In genomic region chr12:11895421-11896064, GRCh38 we compare ENCODE assay signal across 22 cellular contexts.
DNase-seq lines count a peak whose midpoint lies in the region; ATAC-seq and TF ChIP-seq lines count a peak whose summit lies in the region.
"Had no signal": no experiment of that assay in that cellular context is flagged by ENCODE, and none has a peak within 500 bp of the region (broad histone marks: within the 10 kb centered on the region; RNA-seq: fewer than 3 reads in every experiment).

No MANE protein-coding gene starts in this region.

- H3K4me3 ChIP-seq in DOHH2 (ENCODE audit: low read length) (peak overlapping the region; percentile 18), neutrophil (ENCODE audit: low read depth in 1 of 2, low read length in 1 of 2) (no peak overlapping the region)
- H3K4me3 ChIP-seq: adrenal gland, esophagus squamous epithelium, lung, PC-9, prostate gland, tibial nerve had no signal

- H3K9me2 ChIP-seq in DOHH2 (replicated peaks; ENCODE audit: control insufficient read depth, low read length): no peaks in the 10 kb centered on the region

- TF ChIP-seq CTCF in DOHH2 (IDR thresholded peaks at IDR 0.05; ENCODE audit: low read depth, low read length, poor library complexity, severe bottlenecking): no peak
- TF ChIP-seq CTCF in activated B cell treated with CpG ODN at 0.5 μM for 24 hours (IDR thresholded peaks at IDR 0.05): no peak
- no peak for TF ChIP-seq CTCF in neutrophil (IDR thresholded peaks at IDR 0.05)

- no peaks in the 10 kb centered on the region for H3F3A ChIP-seq in DOHH2 (ENCODE audit: control insufficient read depth, insufficient read depth)

- POLR2A ChIA-PET in activated B cell treated with CpG ODN at 0.5 μM for 24 hours (lab: Charles Lee): interaction anchor here (0.8 kb wide), 1 partner anchor 59 kb away, joined by 3 read pairs; no protein-coding TSS in a partner anchor

- ATAC-seq in activated B cell treated with CpG ODN at 0.5 μM for 24 hours (ENCODE audit: low read depth): no peak
- ATAC-seq: naive thymus-derived CD4-positive, alpha-beta T cell had no signal

- no peaks in the 10 kb centered on the region for H3K9me3 Mint-ChIP-seq in activated B cell treated with CpG ODN at 0.5 μM for 24 hours
- H3K9me3 Mint-ChIP-seq: H9; naive thymus-derived CD4-positive, alpha-beta T cell had no signal

- no peak overlapping the region for H3K4me3 Mint-ChIP-seq in activated B cell treated with CpG ODN at 0.5 μM for 24 hours
- H3K4me3 Mint-ChIP-seq: B cell, H9 had no signal

- peak overlapping the region; percentile 12 for H3K27ac Mint-ChIP-seq in activated B cell treated with CpG ODN at 0.5 μM for 24 hours
- H3K27ac Mint-ChIP-seq: B cell had no signal

- H3K27me3 ChIP-seq in DOHH2 (ENCODE audit: control insufficient read depth, low read length) (no peaks in the 10 kb centered on the region), neutrophil (no peaks in the 10 kb centered on the region)
- H3K27me3 ChIP-seq: adrenal gland, esophagus squamous epithelium, tibial nerve had no signal

- H3K4me1 ChIP-seq in DOHH2 (ENCODE audit: control insufficient read depth, low read length) (peaks cover 57% of the 10 kb centered on the region), neutrophil (ENCODE audit: control insufficient read depth in 1 of 2, insufficient read depth in 1 of 2, low read depth in 1 of 2, low read length in 1 of 2) (peaks cover 5 to 16% of the 10 kb centered on the region in 2 experiments)
- H3K4me1 ChIP-seq: prostate gland had no signal

- peaks cover 34% of the 10 kb centered on the region for H3K4me1 Mint-ChIP-seq in activated B cell treated with CpG ODN at 0.5 μM for 24 hours

- no peak for DNase-seq in activated B cell treated with CpG ODN at 0.5 μM for 24 hours
- no peak for DNase-seq in NCI-H748 treated with DMSO at 0.1 percent for 48 hours (lab: John Stamatoyannopoulos, UW)
- no peak for DNase-seq in NCI-H187 (lab: John Stamatoyannopoulos, UW)
- no peak for DNase-seq in activated CD8-positive, alpha-beta memory T cell treated with anti-CD3 and anti-CD28 coated beads, Interleukin-2, amount 50 U/mL, for 48 hours
- DNase-seq: activated T-cell treated with anti-CD3 and anti-CD28 coated beads, Interleukin-2, amount 50 U/mL, for 48 hours; adrenal gland; caudate nucleus; DMS 273 treated with DMSO at 0.1 percent for 48 hours; esophagus squamous epithelium; glutamatergic neuron; H9; KG1; naive thymus-derived CD4-positive, alpha-beta T cell; NCI-H446; PC-9 had no signal

- peaks cover 11% of the 10 kb centered on the region for H3K36me3 ChIP-seq in DOHH2 (ENCODE audit: control insufficient read depth, low read length)
- peaks cover 26% of the 10 kb centered on the region; the same call in 1 of the 2 replicates for H3K36me3 ChIP-seq in KOPT-K1 (ENCODE audit: insufficient read depth, low read length)
- peaks cover 40% of the 10 kb centered on the region for H3K36me3 ChIP-seq in neutrophil
- H3K36me3 ChIP-seq: prostate gland had no signal

- intact Hi-C loops in activated B cell treated with CpG ODN at 0.5 μM for 24 hours (cut with micrococcal nuclease): loop anchor here (10.0 kb wide), 1 partner anchor 109 kb away; no protein-coding TSS in a partner anchor

- no peaks in the 10 kb centered on the region for H4K20me1 ChIP-seq in DOHH2 (ENCODE audit: control insufficient read depth, insufficient read depth, low read depth, low read length)

- no peaks in the 10 kb centered on the region for H3K79me2 ChIP-seq in DOHH2 (ENCODE audit: control insufficient read depth, low read length)

- H3K9me3 ChIP-seq in DOHH2 (ENCODE audit: control insufficient read depth, insufficient read depth, low read length) (no peaks in the 10 kb centered on the region), KOPT-K1 (ENCODE audit: insufficient read depth, low read length, poor library complexity, severe bottlenecking) (no peaks in the 10 kb centered on the region), neutrophil (no peaks in the 10 kb centered on the region)
- H3K9me3 ChIP-seq: adrenal gland, esophagus squamous epithelium, prostate gland, tibial nerve had no signal

- peaks cover 36% of the 10 kb centered on the region for H3K36me3 Mint-ChIP-seq in activated B cell treated with CpG ODN at 0.5 μM for 24 hours (ENCODE audit: low read depth)

- peak overlapping the region; percentile 48 for H3K4me2 ChIP-seq in DOHH2 (ENCODE audit: low read length)
- H3K4me2 ChIP-seq: PC-9 had no signal

- H3K27me3 Mint-ChIP-seq in activated B cell treated with CpG ODN at 0.5 μM for 24 hours: no peaks in the 10 kb centered on the region
- H3K27me3 Mint-ChIP-seq: B cell; naive thymus-derived CD4-positive, alpha-beta T cell had no signal

- CTCF ChIA-PET in activated B cell treated with CpG ODN at 0.5 μM for 24 hours (lab: Charles Lee): interaction anchor here (1.3 kb wide), 1 partner anchor 137 kb away, joined by 4 read pairs; no protein-coding TSS in a partner anchor

- H3K27ac ChIP-seq in DOHH2 (ENCODE audit: low read depth, low read length) (no peak overlapping the region), KOPT-K1 (ENCODE audit: low read depth, low read length, poor library complexity, severe bottlenecking) (peak overlapping the region; percentile 88), neutrophil (peak overlapping the region; percentile 12)
- H3K27ac ChIP-seq: adrenal gland, esophagus squamous epithelium, PC-9, prostate gland, tibial nerve had no signal
